ENCODE assay signal across 18 cellular contexts in genomic region chr3:2823016-2823415, GRCh38.
DNase-seq lines count a peak whose midpoint lies in the region; ATAC-seq and TF ChIP-seq lines count a peak whose summit lies in the region.
"Had no signal": no experiment of that assay in that cellular context is flagged by ENCODE, and none has a peak within 500 bp of the region (broad histone marks: within the 10 kb centered on the region; RNA-seq: fewer than 3 reads in every experiment).

No MANE protein-coding gene starts in this region.

- 10% methylated on average over 5 of the region's 5 CpGs for WGBS in SK-N-SH (ENCODE audit: low lambda C conversion rate)
- 85 to 88% methylated on average over 5 of the region's 5 CpGs for WGBS in aorta, 2 donors

- DNase-seq in SK-N-SH (no peak), astrocyte of the cerebellum (ENCODE audit: low read depth) (peak; percentile 15), kidney epithelial cell (ENCODE audit: low read depth) (peak; percentile 5), aorta (no peak), NCI-H1092 (lab: John Stamatoyannopoulos, UW) (no peak), germinal center (ENCODE audit: low spot score) (no peak), activated gamma-delta T cell (lab: John Stamatoyannopoulos, UW) (no peak)
- DNase-seq: activated CD4-positive, alpha-beta T cell treated with anti-CD3 and anti-CD28 coated beads for 36 hours; activated CD8-positive, alpha-beta memory T cell treated with anti-CD3 and anti-CD28 coated beads, Interleukin-2, amount 10 ng/mL, durations not matched to agents 7 days and 5 days; central memory CD4-positive, alpha-beta T cell; EL; KG1; NCI-H1436; RPMI8226; stimulated activated CD4-positive, alpha-beta T cell treated with anti-CD3 and anti-CD28 coated beads, Interleukin-1b, Interleukin-23, amount 100 ng/mL, for 48 hours had no signal

- no peaks in the 10 kb centered on the region for H3K79me2 ChIP-seq in SK-N-SH (ENCODE audit: insufficient read depth)

- no peak overlapping the region for H3K9ac ChIP-seq in SK-N-SH
- H3K9ac ChIP-seq: BLaER1 had no signal

- H3K36me3 ChIP-seq in SK-N-SH (replicated peaks in 1 of 2; ENCODE audit: control insufficient read depth in 1 of 2, insufficient read depth in 2 of 2, low read length in 1 of 2) = no peaks in the 10 kb centered on the region
- no peaks in the 10 kb centered on the region for H3K36me3 ChIP-seq in kidney epithelial cell (ENCODE audit: control insufficient read depth, insufficient read depth, low read length)
- peaks cover 4 to 9% of the 10 kb centered on the region in 2 donors for H3K36me3 ChIP-seq in aorta (ENCODE audit: control insufficient read depth in 1 of 2, insufficient read depth in 2 of 2, low read length in 1 of 2)
- H3K36me3 ChIP-seq: BLaER1 had no signal

- H3K9me2 ChIP-seq in SK-N-SH = no peaks in the 10 kb centered on the region

- H4K20me1 ChIP-seq in SK-N-SH (ENCODE audit: insufficient read depth) = no peaks in the 10 kb centered on the region
- H4K20me1 ChIP-seq: BLaER1 had no signal

- no peak overlapping the region for H2AFZ ChIP-seq in SK-N-SH (ENCODE audit: low read depth)

- no peak overlapping the region for H3K4me2 ChIP-seq in SK-N-SH
- H3K4me2 ChIP-seq: BLaER1 had no signal

- TF ChIP-seq CTCF in SK-N-SH (IDR thresholded peaks at IDR 0.05) (no peak), astrocyte of the cerebellum (IDR thresholded peaks at IDR 0.05; ENCODE audit: low read depth, low read length, missing control alignments) (no peak), kidney epithelial cell (IDR thresholded peaks at IDR 0.05; ENCODE audit: insufficient read depth, low read length, poor library complexity, severe bottlenecking) (no peak)

- no peak for TF ChIP-seq RAD21 in SK-N-SH (IDR thresholded peaks at IDR 0.05; ENCODE audit: low read length)

- CTCF ChIA-PET in SK-N-SH (lab: Yijun Ruan, JAX) = no interaction called here

- no peak for TF ChIP-seq EP300 in SK-N-SH (IDR thresholded peaks at IDR 0.05; ENCODE audit: borderline replicate concordance in 1 of 2, low read depth in 1 of 2, low read length in 1 of 2)

- H3K4me1 ChIP-seq in SK-N-SH (ENCODE audit: control insufficient read depth in 1 of 2, insufficient read depth in 2 of 2, low read depth in 1 of 2, low read length in 1 of 2) (peaks cover 0 to 2% of the 10 kb centered on the region in 2 experiments; a peak in 1 of 4 replicates), aorta (ENCODE audit: control insufficient read depth in 1 of 2, insufficient read depth in 2 of 2, low read length in 2 of 2) (no peaks in the 10 kb centered on the region)
- H3K4me1 ChIP-seq: BLaER1 had no signal

- ATAC-seq in SK-N-SH treated with all-trans-retinoic acid at 6 μM for 48 hours (no peak), aorta (ENCODE audit: low FRiP score) (no peak)
- ATAC-seq: activated CD4-positive, alpha-beta T cell treated with anti-CD3 and anti-CD28 coated beads for 36 hours; activated CD8-positive, alpha-beta memory T cell treated with anti-CD3 and anti-CD28 coated beads, Interleukin-2, amount 10 ng/mL, durations not matched to agents 7 days and 5 days; activated T-helper 17 cell treated with anti-CD3 and anti-CD28 coated beads, Interleukin-2, amount 50 U/mL, for 72 hours had no signal

- no peaks in the 10 kb centered on the region for H3F3A ChIP-seq in SK-N-SH (replicated peaks; ENCODE audit: insufficient read depth)

- H3K27ac ChIP-seq in SK-N-SH (ENCODE audit: low read depth in 2 of 2, low read length in 1 of 2) (no peak overlapping the region), aorta (ENCODE audit: low read depth in 1 of 2, low read length in 2 of 2) (no peak overlapping the region)
- H3K27ac ChIP-seq: BLaER1 had no signal

- POLR2A ChIA-PET in SK-N-SH (lab: Yijun Ruan, JAX) = no interaction called here

- no peak overlapping the region for H3K4me3 ChIP-seq in SK-N-SH (ENCODE audit: low read depth in 2 of 2, low read length in 1 of 2)
- H3K4me3 ChIP-seq in astrocyte of the cerebellum (ENCODE audit: low read depth, low read length) = no peak overlapping the region
- H3K4me3 ChIP-seq in kidney epithelial cell (ENCODE audit: low read depth, low read length) = no peak overlapping the region
- no peak overlapping the region for H3K4me3 ChIP-seq in aorta (ENCODE audit: low read length in 2 of 2)
- H3K4me3 ChIP-seq: BLaER1 had no signal

- H3K9me3 ChIP-seq in SK-N-SH (no peaks in the 10 kb centered on the region), aorta (ENCODE audit: control insufficient read depth, low read length) (no peaks in the 10 kb centered on the region)
- H3K9me3 ChIP-seq: BLaER1 had no signal

- intact Hi-C loops in aorta (cut with DNase I) = no loop called here

- in situ Hi-C loops in astrocyte of the cerebellum (cut with HindIII; ENCODE audit: low sequenced_read_pairs) = no loop called here

- H3K27me3 ChIP-seq in SK-N-SH (ENCODE audit: insufficient read depth) (no peaks in the 10 kb centered on the region), kidney epithelial cell (ENCODE audit: control insufficient read depth, insufficient read depth, low read length) (no peaks in the 10 kb centered on the region), aorta (ENCODE audit: control insufficient read depth in 1 of 2, insufficient read depth in 2 of 2, low read length in 1 of 2) (no peaks in the 10 kb centered on the region)
- H3K27me3 ChIP-seq: BLaER1 had no signal

TF ChIP-seq in SK-N-SH treated with all-trans-retinoic acid at 6 μM for 48 hours, 23 proteins besides CTCF, POLR2A, EP300 and RAD21:
- TF ChIP-seq, protein P1, sequence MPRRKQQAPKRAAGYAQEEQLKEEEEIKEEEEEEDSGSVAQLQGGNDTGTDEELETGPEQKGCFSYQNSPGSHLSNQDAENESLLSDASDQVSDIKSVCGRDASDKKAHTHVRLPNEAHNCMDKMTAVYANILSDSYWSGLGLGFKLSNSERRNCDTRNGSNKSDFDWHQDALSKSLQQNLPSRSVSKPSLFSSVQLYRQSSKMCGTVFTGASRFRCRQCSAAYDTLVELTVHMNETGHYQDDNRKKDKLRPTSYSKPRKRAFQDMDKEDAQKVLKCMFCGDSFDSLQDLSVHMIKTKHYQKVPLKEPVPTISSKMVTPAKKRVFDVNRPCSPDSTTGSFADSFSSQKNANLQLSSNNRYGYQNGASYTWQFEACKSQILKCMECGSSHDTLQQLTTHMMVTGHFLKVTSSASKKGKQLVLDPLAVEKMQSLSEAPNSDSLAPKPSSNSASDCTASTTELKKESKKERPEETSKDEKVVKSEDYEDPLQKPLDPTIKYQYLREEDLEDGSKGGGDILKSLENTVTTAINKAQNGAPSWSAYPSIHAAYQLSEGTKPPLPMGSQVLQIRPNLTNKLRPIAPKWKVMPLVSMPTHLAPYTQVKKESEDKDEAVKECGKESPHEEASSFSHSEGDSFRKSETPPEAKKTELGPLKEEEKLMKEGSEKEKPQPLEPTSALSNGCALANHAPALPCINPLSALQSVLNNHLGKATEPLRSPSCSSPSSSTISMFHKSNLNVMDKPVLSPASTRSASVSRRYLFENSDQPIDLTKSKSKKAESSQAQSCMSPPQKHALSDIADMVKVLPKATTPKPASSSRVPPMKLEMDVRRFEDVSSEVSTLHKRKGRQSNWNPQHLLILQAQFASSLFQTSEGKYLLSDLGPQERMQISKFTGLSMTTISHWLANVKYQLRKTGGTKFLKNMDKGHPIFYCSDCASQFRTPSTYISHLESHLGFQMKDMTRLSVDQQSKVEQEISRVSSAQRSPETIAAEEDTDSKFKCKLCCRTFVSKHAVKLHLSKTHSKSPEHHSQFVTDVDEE (CRISPR knock-in tag; IDR thresholded peaks at IDR 0.05) = no peak
- TF ChIP-seq GLIS3 (CRISPR knock-in tag; IDR thresholded peaks at IDR 0.05) (no peak), ISL1 (CRISPR knock-in tag; IDR thresholded peaks at IDR 0.05) (peak; percentile 31; the same call in 1 of the 2 replicates), TCF4 (CRISPR knock-in tag; IDR thresholded peaks at IDR 0.05; ENCODE audit: borderline replicate concordance) (no peak)
TF ChIP-seq in SK-N-SH treated with all-trans-retinoic acid at 6 μM for 48 hours: peak in this region for 1.

TF ChIP-seq in SK-N-SH, 30 proteins besides CTCF, POLR2A, EP300 and RAD21:
- TF ChIP-seq RFX5 (IDR thresholded peaks at IDR 0.05; ENCODE audit: low read length) (no peak), GABPA (IDR thresholded peaks at IDR 0.05; ENCODE audit: low read depth) (no peak), FOSL2 (IDR thresholded peaks at IDR 0.05; ENCODE audit: borderline replicate concordance, low read depth) (no peak), TEAD4 (IDR thresholded peaks at IDR 0.05; ENCODE audit: borderline replicate concordance, insufficient read depth) (no peak), YY1 (IDR thresholded peaks at IDR 0.05; ENCODE audit: low read depth) (no peak), ELF1 (IDR thresholded peaks at IDR 0.05) (no peak), SMC3 (IDR thresholded peaks at IDR 0.05; ENCODE audit: low read depth, low read length) (no peak)
- TF ChIP-seq, protein P2, sequence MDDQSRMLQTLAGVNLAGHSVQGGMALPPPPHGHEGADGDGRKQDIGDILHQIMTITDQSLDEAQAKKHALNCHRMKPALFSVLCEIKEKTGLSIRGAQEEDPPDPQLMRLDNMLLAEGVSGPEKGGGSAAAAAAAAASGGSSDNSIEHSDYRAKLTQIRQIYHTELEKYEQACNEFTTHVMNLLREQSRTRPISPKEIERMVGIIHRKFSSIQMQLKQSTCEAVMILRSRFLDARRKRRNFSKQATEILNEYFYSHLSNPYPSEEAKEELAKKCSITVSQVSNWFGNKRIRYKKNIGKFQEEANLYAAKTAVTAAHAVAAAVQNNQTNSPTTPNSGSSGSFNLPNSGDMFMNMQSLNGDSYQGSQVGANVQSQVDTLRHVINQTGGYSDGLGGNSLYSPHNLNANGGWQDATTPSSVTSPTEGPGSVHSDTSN (IDR thresholded peaks at IDR 0.05) = no peak

Comparison
In these comparisons a context has a peak if more than half of its experiments do, and no peak if none do; other contexts are left out.
1. DNase-seq: peak in astrocyte of the cerebellum (single experiment) and kidney epithelial cell (single experiment); none in SK-N-SH (single experiment), aorta (0 of 2), NCI-H1092 (single experiment), germinal center (single experiment) and activated gamma-delta T cell (single experiment).